In genomic region chr15:58933311-58934113, GRCh38 we compare ENCODE assay signal across 8 cellular contexts. TPM values are rescaled to one million over a fixed set of nuclear protein-coding genes. Genes with fewer than 3 reads are reported as not detected.
DNase-seq lines count a peak whose midpoint lies in the region; ATAC-seq and TF ChIP-seq lines count a peak whose summit lies in the region.

Gene SLTM (minus strand): TSS chr15:58933679. CDS start chr15:58933565, 114 bp downstream.

- H3K36me3 Mint-ChIP-seq in natural killer cell, result no peaks in the 10 kb centered on the region

- no peaks in the 10 kb centered on the region for H4K20me1 ChIP-seq in fibroblast of lung (ENCODE audit: control insufficient read depth, extremely low read depth, insufficient read depth, low read length)

- H3K9ac ChIP-seq in fibroblast of lung (ENCODE audit: insufficient read depth, low read length), result peak within 1 kb of the TSS; percentile 99

- no peaks in the 10 kb centered on the region for H3K36me3 ChIP-seq in fibroblast of lung (ENCODE audit: control insufficient read depth, insufficient read depth, low read length)

- intact Hi-C loops in natural killer cell (cut with micrococcal nuclease), result loop anchor here (1.0 to 5.0 kb wide), 3 partner anchors 54 to 754 kb away; partner anchors contain the start of genes BNIP2, MINDY2 and RNF111

- peaks cover 4% of the 10 kb centered on the region for H3K4me1 ChIP-seq in fibroblast of lung (ENCODE audit: control insufficient read depth, extremely low read depth, insufficient read depth, low read length)

- peak; percentile 94 for DNase-seq in EL
- DNase-seq in GOT3 (lab: John Stamatoyannopoulos, UW), result peak; percentile 86
- DNase-seq in LNCaP clone FGC (ENCODE audit: low read depth), result peak; percentile 80
- DNase-seq in RPMI8226, result peak; percentile 99
- peak; percentile 84 to 90 for DNase-seq in activated T-helper 1 cell treated with anti-CD3 and anti-CD28 coated beads, Interleukin-2, amount 50 U/mL, for 16 hours (ENCODE audit: low read depth in 1 of 2, low spot score in 1 of 2)
- peak; percentile 92 to 95 for DNase-seq in fibroblast of lung (ENCODE audit: low read depth in 2 of 2)
- peak; percentile 88 for DNase-seq in natural killer cell
- peak; percentile 88 to 99 (median 92) for DNase-seq in stimulated activated naive CD4-positive, alpha-beta T cell (lab: John Stamatoyannopoulos, UW)

- no peaks in the 10 kb centered on the region for H3K9me3 ChIP-seq in fibroblast of lung (ENCODE audit: control insufficient read depth, insufficient read depth, low read depth, low read length)

- H3K4me2 ChIP-seq in fibroblast of lung (ENCODE audit: extremely low read depth, insufficient read depth, low read length), result peak within 1 kb of the TSS; percentile 98

- peak within 1 kb of the TSS; percentile 97 for H3K4me3 Mint-ChIP-seq in natural killer cell

- no peaks in the 10 kb centered on the region for H3K27me3 ChIP-seq in fibroblast of lung (ENCODE audit: control insufficient read depth, insufficient read depth, low read length)

- H2AFZ ChIP-seq in fibroblast of lung (ENCODE audit: low read length), result peak within 1 kb of the TSS; percentile 96

- peak within 1 kb of the TSS; percentile 96 to 97 for H3K27ac Mint-ChIP-seq in natural killer cell

- peaks cover 26 to 27% of the 10 kb centered on the region in 2 donors for H3K4me1 Mint-ChIP-seq in natural killer cell

- H3K4me3 ChIP-seq in LNCaP clone FGC (ENCODE audit: low read depth, low read length), result peak within 1 kb of the TSS; percentile 98
- H3K4me3 ChIP-seq in fibroblast of lung (replicated peaks in 1 of 4; ENCODE audit: control extremely low read depth in 1 of 4, insufficient read depth in 1 of 4, low read depth in 3 of 4, low read length in 4 of 4), result peak within 1 kb of the TSS; percentile 94 to 98 (median 96)

- peak; percentile 88 to 97 (median 91) for ATAC-seq in natural killer cell

- H3K27ac ChIP-seq in fibroblast of lung (ENCODE audit: insufficient read depth, low read length), result peak within 1 kb of the TSS; percentile 97

- 0 out of 2 replicates have a peak, but pooled peaks have one; percentile 16 for TF ChIP-seq CTCF in LNCaP clone FGC (IDR thresholded peaks at IDR 0.05; ENCODE audit: control insufficient read depth, extremely low read depth, insufficient read depth)
- TF ChIP-seq CTCF in fibroblast of lung (conservative IDR thresholded peaks at IDR 0.05 in 1 of 2, IDR thresholded peaks at IDR 0.05 in 1 of 2; ENCODE audit: low read depth in 1 of 2, low read length in 2 of 2), result peak; percentile 13 to 29
- TF ChIP-seq CTCF in natural killer cell (IDR thresholded peaks at IDR 0.05), result peak; percentile 46

- no peaks in the 10 kb centered on the region for H3K9me3 Mint-ChIP-seq in natural killer cell

- peaks cover 46% of the 10 kb centered on the region for H3K79me2 ChIP-seq in fibroblast of lung (ENCODE audit: control insufficient read depth, insufficient read depth, low read length)

- H3K27me3 Mint-ChIP-seq in natural killer cell (ENCODE audit: low read depth in 2 of 2), result peaks cover 0 to 3% of the 10 kb centered on the region in 2 donors

RNA-seq across cellular contexts. Expression of gene SLTM, which starts in this region (rescaled TPM):
- total RNA-seq in fibroblast of lung (57.0 and 67.2 TPM in 2 replicates), natural killer cell (100 to 1,000 TPM; 206 to 226 (median 223) TPM)
- 19.3 and 27.2 TPM in 2 replicates for polyA plus RNA-seq in fibroblast of lung
- polyA plus RNA-seq in fibroblast of lung (2012), result 42.8 and 44.9 TPM in 2 replicates
- 1.5 and 12.5 TPM in 2 replicates for polyA minus RNA-seq in fibroblast of lung (ENCODE audit: low replicate concordance)

Comparison
In these comparisons a context has a peak if more than half of its experiments do, and no peak if none do; other contexts are left out.
1. Peak in every context shown above with its lines: DNase-seq, ATAC-seq, H3K4me3 ChIP-seq and H3K27ac ChIP-seq.